19 cellular contexts compared by ENCODE assay signal in genomic region chrX:119539872-119540271, GRCh38. TPM values are rescaled to one million over a fixed set of nuclear protein-coding genes. Genes with fewer than 3 reads are reported as not detected.
A peak's percentile ranks its signal among the peaks of the same experiment; 100 is the strongest.
DNase-seq lines count a peak whose midpoint lies in the region; ATAC-seq and TF ChIP-seq lines count a peak whose summit lies in the region.
"Had no signal": no experiment of that assay in that cellular context is flagged by ENCODE, and none has a peak within 500 bp of the region (broad histone marks: within the 10 kb centered on the region; RNA-seq: fewer than 3 reads in every experiment).

No MANE protein-coding gene starts in this region.

- no peak overlapping the region for H3K4me2 ChIP-seq in GM23338
- H3K4me2 ChIP-seq: KMS-11 had no signal

- H3K4me3 ChIP-seq in GM23338, result no peak overlapping the region

- no peaks in the 10 kb centered on the region for H3K9me2 ChIP-seq in GM23338 (ENCODE audit: insufficient read depth)

- no peak overlapping the region for H3K4me3 Mint-ChIP-seq in GM23338
- no peak overlapping the region for H3K4me3 Mint-ChIP-seq in WTC11
- H3K4me3 Mint-ChIP-seq: CD4-positive, CD25-positive, alpha-beta regulatory T cell; stimulated activated naive B cell treated with anti-CD40 and anti-IgM and Interleukin-4, amounts not matched to agents 10 μg/mL and 1 μg/mL and 100 μg/mL, for 72 hours had no signal

- no peaks in the 10 kb centered on the region for H3K4me1 ChIP-seq in GM23338 (ENCODE audit: insufficient read depth)
- H3K4me1 ChIP-seq in foreskin keratinocyte, result no peaks in the 10 kb centered on the region

- DNase-seq in DMS53 (lab: John Stamatoyannopoulos, UW) (peak; percentile 6), DMS53 treated with DMSO at 0.1 percent for 48 hours (lab: John Stamatoyannopoulos, UW; ENCODE audit: unreplicated experiment) (no peak), GM23338 (ENCODE audit: low spot score) (peak; percentile 40), WTC11 (ENCODE audit: low spot score) (peak; percentile 32), foreskin keratinocyte (no peak), RKO (ENCODE audit: low spot score) (no peak)
- DNase-seq: 8988T; CD4-positive, CD25-positive, alpha-beta regulatory T cell; effector CD8-positive, alpha-beta T cell; foreskin melanocyte; GF-D8; NCI-H2029; NCI-H748 treated with DMSO at 0.1 percent for 48 hours; SHP77 treated with DMSO at 0.1 percent for 48 hours; stimulated activated naive B cell treated with anti-CD40 and anti-IgM and Interleukin-4, amounts not matched to agents 10 μg/mL and 1 μg/mL and 100 μg/mL, for 72 hours; T-helper 9 cell had no signal

- no peak overlapping the region for H3K27ac ChIP-seq in GM23338 (ENCODE audit: low read depth)
- H3K27ac ChIP-seq in foreskin keratinocyte, result no peak overlapping the region
- H3K27ac ChIP-seq: KMS-11 had no signal

- CTCF ChIA-PET in WTC11 (lab: Charles Lee), result no interaction called here

- no peak overlapping the region for H2AFZ ChIP-seq in GM23338

- H4K20me1 ChIP-seq in GM23338 (replicated peaks; ENCODE audit: insufficient read depth), result no peaks in the 10 kb centered on the region

- H3K9me3 Mint-ChIP-seq in GM23338, result no peaks in the 10 kb centered on the region
- H3K9me3 Mint-ChIP-seq in WTC11, result no peaks in the 10 kb centered on the region
- H3K9me3 Mint-ChIP-seq: CD4-positive, CD25-positive, alpha-beta regulatory T cell; stimulated activated naive B cell treated with anti-CD40 and anti-IgM and Interleukin-4, amounts not matched to agents 10 μg/mL and 1 μg/mL and 100 μg/mL, for 72 hours had no signal

- H3K27me3 ChIP-seq in GM23338 (ENCODE audit: insufficient read depth) (no peaks in the 10 kb centered on the region), foreskin keratinocyte (no peaks in the 10 kb centered on the region)

- peak; percentile 48 to 58 for TF ChIP-seq CTCF in GM23338 (conservative IDR thresholded peaks at IDR 0.05; ENCODE audit: low read depth in 2 of 2)
- no peak for TF ChIP-seq CTCF in WTC11 (IDR thresholded peaks at IDR 0.05)
- peak; percentile 22 for TF ChIP-seq CTCF in foreskin keratinocyte (conservative IDR thresholded peaks at IDR 0.05)

- POLR2A ChIA-PET in WTC11 (lab: Charles Lee), result no interaction called here

- no peaks in the 10 kb centered on the region for H3F3A ChIP-seq in GM23338 (replicated peaks; ENCODE audit: low read depth)

- no peaks in the 10 kb centered on the region for H3K36me3 ChIP-seq in GM23338 (ENCODE audit: insufficient read depth)

- no peaks in the 10 kb centered on the region for H3K27me3 Mint-ChIP-seq in GM23338 (ENCODE audit: insufficient read depth, low read depth, poor library complexity)
- H3K27me3 Mint-ChIP-seq in WTC11 (ENCODE audit: low read depth), result no peaks in the 10 kb centered on the region
- H3K27me3 Mint-ChIP-seq: CD4-positive, CD25-positive, alpha-beta regulatory T cell had no signal

- H3K36me3 Mint-ChIP-seq in GM23338 (ENCODE audit: low read depth) (peaks cover 17% of the 10 kb centered on the region; the same call in 2 of the 3 replicates), WTC11 (peaks cover 8% of the 10 kb centered on the region)

- H3K4me1 Mint-ChIP-seq in GM23338, result no peaks in the 10 kb centered on the region
- 0 out of 2 replicates have a peak, but pooled peaks cover 5% of the 10 kb centered on the region for H3K4me1 Mint-ChIP-seq in WTC11
- H3K4me1 Mint-ChIP-seq: CD4-positive, CD25-positive, alpha-beta regulatory T cell had no signal

- no peak overlapping the region for H3K27ac Mint-ChIP-seq in GM23338
- H3K27ac Mint-ChIP-seq in WTC11, result no peak overlapping the region
- H3K27ac Mint-ChIP-seq: stimulated activated naive B cell treated with anti-CD40 and anti-IgM and Interleukin-4, amounts not matched to agents 10 μg/mL and 1 μg/mL and 100 μg/mL, for 72 hours had no signal

- H3K79me2 ChIP-seq in GM23338 (replicated peaks; ENCODE audit: insufficient read depth), result no peaks in the 10 kb centered on the region

- ATAC-seq in GM23338 (no peak; the same call in 2 of the 3 replicates), WTC11 (no peak), foreskin keratinocyte (no peak), HG02938 (IDR thresholded peaks at IDR 0.05; ENCODE audit: unreplicated experiment) (no peak), GM19035 (IDR thresholded peaks at IDR 0.05; ENCODE audit: unreplicated experiment) (no peak)
- ATAC-seq: stimulated activated naive B cell treated with anti-CD40 and anti-IgM and Interleukin-4, amounts not matched to agents 10 μg/mL and 1 μg/mL and 100 μg/mL, for 72 hours had no signal

TF ChIP-seq in GM23338, 12 proteins besides CTCF, POLR2A, EP300 and RAD21 (continues in another document):
- no peak for TF ChIP-seq JUNB (IDR thresholded peaks at IDR 0.05; ENCODE audit: unreplicated experiment)
- TF ChIP-seq ZNF331 (CRISPR knock-in tag; IDR thresholded peaks at IDR 0.05; ENCODE audit: low read depth), result no peak

TF ChIP-seq in WTC11, 78 proteins besides CTCF, POLR2A, EP300 and RAD21:
- TF ChIP-seq, protein P1, sequence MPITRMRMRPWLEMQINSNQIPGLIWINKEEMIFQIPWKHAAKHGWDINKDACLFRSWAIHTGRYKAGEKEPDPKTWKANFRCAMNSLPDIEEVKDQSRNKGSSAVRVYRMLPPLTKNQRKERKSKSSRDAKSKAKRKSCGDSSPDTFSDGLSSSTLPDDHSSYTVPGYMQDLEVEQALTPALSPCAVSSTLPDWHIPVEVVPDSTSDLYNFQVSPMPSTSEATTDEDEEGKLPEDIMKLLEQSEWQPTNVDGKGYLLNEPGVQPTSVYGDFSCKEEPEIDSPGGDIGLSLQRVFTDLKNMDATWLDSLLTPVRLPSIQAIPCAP (CRISPR knock-in tag; IDR thresholded peaks at IDR 0.05), result no peak
- TF ChIP-seq, protein P2, sequence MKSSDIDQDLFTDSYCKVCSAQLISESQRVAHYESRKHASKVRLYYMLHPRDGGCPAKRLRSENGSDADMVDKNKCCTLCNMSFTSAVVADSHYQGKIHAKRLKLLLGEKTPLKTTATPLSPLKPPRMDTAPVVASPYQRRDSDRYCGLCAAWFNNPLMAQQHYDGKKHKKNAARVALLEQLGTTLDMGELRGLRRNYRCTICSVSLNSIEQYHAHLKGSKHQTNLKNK (CRISPR knock-in tag; IDR thresholded peaks at IDR 0.05), result no peak
- TF ChIP-seq MYBL2 (CRISPR knock-in tag; IDR thresholded peaks at IDR 0.05) (no peak), ZNF219 (CRISPR knock-in tag; IDR thresholded peaks at IDR 0.05; ENCODE audit: borderline replicate concordance) (no peak)

RNA-seq across cellular contexts. Expression of gene STEEP1, which starts 25.3 kb away (rescaled TPM):
- total RNA-seq in GM23338 (2014; rRNA removed; shearing (Covaris generic)), result 42.3 and 44.3 TPM in 2 replicates
- 15.9 and 16.6 TPM in 2 replicates for polyA plus RNA-seq in GM23338 (2016; fragmentation: Nextera tagmentation; extraction: Ambion mirVana)
- 24.2 to 25.8 TPM (median 25.5 TPM) in 3 replicates for total RNA-seq in WTC11 (2021)
- 26.2 and 26.5 TPM in 2 replicates for total RNA-seq in foreskin keratinocyte
- polyA plus RNA-seq in foreskin keratinocyte, result 12.6 and 13.9 TPM in 2 replicates

RNA-seq across cellular contexts. Expression of gene UBE2A, which starts 34.5 kb away (rescaled TPM):
- 38.6 and 41.4 TPM in 2 replicates for total RNA-seq in GM23338 (2014; rRNA removed; shearing (Covaris generic))
- polyA plus RNA-seq in GM23338 (2016; fragmentation: Nextera tagmentation; extraction: Ambion mirVana), result 75.9 and 77.8 TPM in 2 replicates
- 39.3 to 43.3 TPM (median 43.0 TPM) in 3 replicates for total RNA-seq in WTC11 (2021)
- 59.0 and 59.4 TPM in 2 replicates for total RNA-seq in foreskin keratinocyte
- polyA plus RNA-seq in foreskin keratinocyte, result 61.2 and 65.4 TPM in 2 replicates

Comparison
In these comparisons a context has a peak if more than half of its experiments do, and no peak if none do; other contexts are left out.
1. DNase-seq: peak in DMS53 (single experiment), GM23338 (single experiment) and WTC11 (single experiment); none in DMS53 treated with DMSO at 0.1 percent for 48 hours (single experiment), foreskin keratinocyte (0 of 2) and RKO (single experiment).